In the genomic region with DNA sequence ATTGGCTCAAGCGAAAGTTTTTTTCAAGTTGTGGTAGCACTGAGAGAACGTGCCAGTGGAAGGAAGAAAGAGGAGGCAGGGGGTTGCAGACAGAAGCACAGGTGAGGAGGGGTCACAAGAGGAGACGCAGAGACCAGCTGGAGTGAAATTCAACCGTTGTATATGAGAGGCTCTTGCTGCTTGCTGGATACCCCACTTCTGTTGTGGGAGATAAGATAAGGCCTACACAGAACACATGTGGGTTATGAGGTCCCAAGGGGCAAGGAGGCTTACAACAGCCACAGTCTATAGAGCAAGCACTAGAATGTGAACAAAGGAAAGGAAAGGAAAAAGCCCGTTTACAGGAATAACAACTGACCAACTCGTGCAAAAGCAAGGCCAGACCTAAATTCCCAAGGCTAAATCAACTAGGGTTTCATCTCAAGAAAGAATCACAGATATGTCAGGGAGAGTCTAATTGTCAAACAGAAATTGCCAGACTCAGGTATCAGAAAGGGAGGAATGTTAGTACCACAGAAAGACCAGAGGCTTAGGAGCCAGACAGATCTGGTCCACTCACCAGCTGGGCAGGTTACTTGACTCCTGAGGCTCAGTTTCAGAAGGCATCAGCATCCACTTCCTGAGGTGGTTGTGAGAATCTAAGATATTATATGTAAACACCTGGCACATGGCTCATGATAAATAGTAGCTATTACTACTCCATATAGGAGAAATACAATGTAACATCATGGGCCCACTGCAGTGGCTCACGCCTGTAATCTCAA, we compare ENCODE assay signal across 1 cellular context.
TF ChIP-seq lines count a peak whose summit lies in the region.

No MANE protein-coding gene starts in this region.

TF ChIP-seq in GM23338, 12 proteins besides CTCF, POLR2A, EP300 and RAD21 (continued from another document):
- TF ChIP-seq, protein P1, sequence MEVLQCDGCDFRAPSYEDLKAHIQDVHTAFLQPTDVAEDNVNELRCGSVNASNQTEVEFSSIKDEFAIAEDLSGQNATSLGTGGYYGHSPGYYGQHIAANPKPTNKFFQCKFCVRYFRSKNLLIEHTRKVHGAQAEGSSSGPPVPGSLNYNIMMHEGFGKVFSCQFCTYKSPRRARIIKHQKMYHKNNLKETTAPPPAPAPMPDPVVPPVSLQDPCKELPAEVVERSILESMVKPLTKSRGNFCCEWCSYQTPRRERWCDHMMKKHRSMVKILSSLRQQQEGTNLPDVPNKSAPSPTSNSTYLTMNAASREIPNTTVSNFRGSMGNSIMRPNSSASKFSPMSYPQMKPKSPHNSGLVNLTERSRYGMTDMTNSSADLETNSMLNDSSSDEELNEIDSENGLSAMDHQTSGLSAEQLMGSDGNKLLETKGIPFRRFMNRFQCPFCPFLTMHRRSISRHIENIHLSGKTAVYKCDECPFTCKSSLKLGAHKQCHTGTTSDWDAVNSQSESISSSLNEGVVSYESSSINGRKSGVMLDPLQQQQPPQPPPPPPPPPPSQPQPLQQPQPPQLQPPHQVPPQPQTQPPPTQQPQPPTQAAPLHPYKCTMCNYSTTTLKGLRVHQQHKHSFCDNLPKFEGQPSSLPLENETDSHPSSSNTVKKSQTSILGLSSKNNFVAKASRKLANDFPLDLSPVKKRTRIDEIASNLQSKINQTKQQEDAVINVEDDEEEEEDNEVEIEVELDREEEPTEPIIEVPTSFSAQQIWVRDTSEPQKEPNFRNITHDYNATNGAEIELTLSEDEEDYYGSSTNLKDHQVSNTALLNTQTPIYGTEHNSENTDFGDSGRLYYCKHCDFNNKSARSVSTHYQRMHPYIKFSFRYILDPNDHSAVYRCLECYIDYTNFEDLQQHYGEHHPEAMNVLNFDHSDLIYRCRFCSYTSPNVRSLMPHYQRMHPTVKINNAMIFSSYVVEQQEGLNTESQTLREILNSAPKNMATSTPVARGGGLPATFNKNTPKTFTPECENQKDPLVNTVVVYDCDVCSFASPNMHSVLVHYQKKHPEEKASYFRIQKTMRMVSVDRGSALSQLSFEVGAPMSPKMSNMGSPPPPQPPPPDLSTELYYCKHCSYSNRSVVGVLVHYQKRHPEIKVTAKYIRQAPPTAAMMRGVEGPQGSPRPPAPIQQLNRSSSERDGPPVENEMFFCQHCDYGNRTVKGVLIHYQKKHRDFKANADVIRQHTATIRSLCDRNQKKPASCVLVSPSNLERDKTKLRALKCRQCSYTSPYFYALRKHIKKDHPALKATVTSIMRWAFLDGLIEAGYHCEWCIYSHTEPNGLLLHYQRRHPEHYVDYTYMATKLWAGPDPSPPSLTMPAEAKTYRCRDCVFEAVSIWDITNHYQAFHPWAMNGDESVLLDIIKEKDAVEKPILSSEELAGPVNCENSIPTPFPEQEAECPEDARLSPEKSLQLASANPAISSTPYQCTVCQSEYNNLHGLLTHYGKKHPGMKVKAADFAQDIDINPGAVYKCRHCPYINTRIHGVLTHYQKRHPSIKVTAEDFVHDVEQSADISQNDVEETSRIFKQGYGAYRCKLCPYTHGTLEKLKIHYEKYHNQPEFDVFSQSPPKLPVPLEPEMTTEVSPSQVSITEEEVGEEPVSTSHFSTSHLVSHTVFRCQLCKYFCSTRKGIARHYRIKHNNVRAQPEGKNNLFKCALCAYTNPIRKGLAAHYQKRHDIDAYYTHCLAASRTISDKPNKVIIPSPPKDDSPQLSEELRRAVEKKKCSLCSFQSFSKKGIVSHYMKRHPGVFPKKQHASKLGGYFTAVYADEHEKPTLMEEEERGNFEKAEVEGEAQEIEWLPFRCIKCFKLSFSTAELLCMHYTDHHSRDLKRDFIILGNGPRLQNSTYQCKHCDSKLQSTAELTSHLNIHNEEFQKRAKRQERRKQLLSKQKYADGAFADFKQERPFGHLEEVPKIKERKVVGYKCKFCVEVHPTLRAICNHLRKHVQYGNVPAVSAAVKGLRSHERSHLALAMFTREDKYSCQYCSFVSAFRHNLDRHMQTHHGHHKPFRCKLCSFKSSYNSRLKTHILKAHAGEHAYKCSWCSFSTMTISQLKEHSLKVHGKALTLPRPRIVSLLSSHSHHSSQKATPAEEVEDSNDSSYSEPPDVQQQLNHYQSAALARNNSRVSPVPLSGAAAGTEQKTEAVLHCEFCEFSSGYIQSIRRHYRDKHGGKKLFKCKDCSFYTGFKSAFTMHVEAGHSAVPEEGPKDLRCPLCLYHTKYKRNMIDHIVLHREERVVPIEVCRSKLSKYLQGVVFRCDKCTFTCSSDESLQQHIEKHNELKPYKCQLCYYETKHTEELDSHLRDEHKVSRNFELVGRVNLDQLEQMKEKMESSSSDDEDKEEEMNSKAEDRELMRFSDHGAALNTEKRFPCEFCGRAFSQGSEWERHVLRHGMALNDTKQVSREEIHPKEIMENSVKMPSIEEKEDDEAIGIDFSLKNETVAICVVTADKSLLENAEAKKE (CRISPR knock-in tag; IDR thresholded peaks at IDR 0.05) = no peak
- TF ChIP-seq ZNF114 (CRISPR knock-in tag; IDR thresholded peaks at IDR 0.05) = no peak
- no peak for TF ChIP-seq CREB1 (CRISPR knock-in tag; IDR thresholded peaks at IDR 0.05; ENCODE audit: low read depth)
- no peak for TF ChIP-seq EZH2phosphoT487 (IDR thresholded peaks at IDR 0.05; ENCODE audit: unreplicated experiment)
- TF ChIP-seq, protein P2, sequence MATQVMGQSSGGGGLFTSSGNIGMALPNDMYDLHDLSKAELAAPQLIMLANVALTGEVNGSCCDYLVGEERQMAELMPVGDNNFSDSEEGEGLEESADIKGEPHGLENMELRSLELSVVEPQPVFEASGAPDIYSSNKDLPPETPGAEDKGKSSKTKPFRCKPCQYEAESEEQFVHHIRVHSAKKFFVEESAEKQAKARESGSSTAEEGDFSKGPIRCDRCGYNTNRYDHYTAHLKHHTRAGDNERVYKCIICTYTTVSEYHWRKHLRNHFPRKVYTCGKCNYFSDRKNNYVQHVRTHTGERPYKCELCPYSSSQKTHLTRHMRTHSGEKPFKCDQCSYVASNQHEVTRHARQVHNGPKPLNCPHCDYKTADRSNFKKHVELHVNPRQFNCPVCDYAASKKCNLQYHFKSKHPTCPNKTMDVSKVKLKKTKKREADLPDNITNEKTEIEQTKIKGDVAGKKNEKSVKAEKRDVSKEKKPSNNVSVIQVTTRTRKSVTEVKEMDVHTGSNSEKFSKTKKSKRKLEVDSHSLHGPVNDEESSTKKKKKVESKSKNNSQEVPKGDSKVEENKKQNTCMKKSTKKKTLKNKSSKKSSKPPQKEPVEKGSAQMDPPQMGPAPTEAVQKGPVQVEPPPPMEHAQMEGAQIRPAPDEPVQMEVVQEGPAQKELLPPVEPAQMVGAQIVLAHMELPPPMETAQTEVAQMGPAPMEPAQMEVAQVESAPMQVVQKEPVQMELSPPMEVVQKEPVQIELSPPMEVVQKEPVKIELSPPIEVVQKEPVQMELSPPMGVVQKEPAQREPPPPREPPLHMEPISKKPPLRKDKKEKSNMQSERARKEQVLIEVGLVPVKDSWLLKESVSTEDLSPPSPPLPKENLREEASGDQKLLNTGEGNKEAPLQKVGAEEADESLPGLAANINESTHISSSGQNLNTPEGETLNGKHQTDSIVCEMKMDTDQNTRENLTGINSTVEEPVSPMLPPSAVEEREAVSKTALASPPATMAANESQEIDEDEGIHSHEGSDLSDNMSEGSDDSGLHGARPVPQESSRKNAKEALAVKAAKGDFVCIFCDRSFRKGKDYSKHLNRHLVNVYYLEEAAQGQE (IDR thresholded peaks at IDR 0.05; ENCODE audit: unreplicated experiment) = no peak
- TF ChIP-seq POLR2AphosphoS5 (IDR thresholded peaks at IDR 0.05; ENCODE audit: low read depth) = no peak
